Comparison of ENCODE assay signal across 10 cellular contexts in genomic region chr5:135034963-135035677, GRCh38. TPM values are rescaled to one million over a fixed set of nuclear protein-coding genes. Genes with fewer than 3 reads are reported as not detected.
A peak's percentile ranks its signal among the peaks of the same experiment; 100 is the strongest.
DNase-seq lines count a peak whose midpoint lies in the region; ATAC-seq and TF ChIP-seq lines count a peak whose summit lies in the region.
"Had no signal": no experiment of that assay in that cellular context is flagged by ENCODE, and none has a peak within 500 bp of the region (broad histone marks: within the 10 kb centered on the region; RNA-seq: fewer than 3 reads in every experiment).

No MANE protein-coding gene starts in this region.

- CTCF ChIA-PET in activated naive CD4-positive, alpha-beta T cell treated with anti-CD3 and anti-CD28 coated beads, Interleukin-2, amount 10 ng/mL, durations not matched to agents 7 days and 5 days (lab: Charles Lee): interaction anchor here (1.1 kb wide), 1 partner anchor 155 kb away, joined by 3 read pairs; no protein-coding TSS in a partner anchor

- ATAC-seq in T-helper 17 cell (no peak), GM21737 (IDR thresholded peaks at IDR 0.05; ENCODE audit: unreplicated experiment) (no peak)

- peaks cover 33% of the 10 kb centered on the region for H3K4me1 Mint-ChIP-seq in activated naive CD4-positive, alpha-beta T cell treated with anti-CD3 and anti-CD28 coated beads, Interleukin-2, amount 10 ng/mL, durations not matched to agents 7 days and 5 days
- peaks cover 25% of the 10 kb centered on the region for H3K4me1 Mint-ChIP-seq in T-helper 17 cell

- H3K9me3 ChIP-seq in T-helper 17 cell (ENCODE audit: control insufficient read depth, low read length, poor library complexity, severe bottlenecking): no peaks in the 10 kb centered on the region
- H3K9me3 ChIP-seq in vagina: no peaks in the 10 kb centered on the region

- DNase-seq in activated naive CD4-positive, alpha-beta T cell treated with anti-CD3 and anti-CD28 coated beads, Interleukin-2, amount 10 ng/mL, durations not matched to agents 7 days and 5 days: no peak
- no peak for DNase-seq in activated naive CD4-positive, alpha-beta T cell treated with Interleukin-2 at 50 U/mL for 16 hours
- no peak for DNase-seq in T-helper 17 cell
- peak; percentile 62 for DNase-seq in islet precursor cell
- no peak for DNase-seq in vagina (ENCODE audit: extremely low spot score in 2 of 2)
- no peak for DNase-seq in ACHN
- no peak for DNase-seq in NCI-H1092 (lab: John Stamatoyannopoulos, UW)
- DNase-seq: central memory CD4-positive, alpha-beta T cell; NCI-H2081 treated with DMSO at 0.1 percent for 48 hours had no signal

- peak overlapping the region; percentile 43 to 57 for H3K4me3 ChIP-seq in vagina

- intact Hi-C loops in vagina (cut with DNase I): no loop called here

- peaks cover 93% of the 10 kb centered on the region for H3K27me3 Mint-ChIP-seq in activated naive CD4-positive, alpha-beta T cell treated with anti-CD3 and anti-CD28 coated beads, Interleukin-2, amount 10 ng/mL, durations not matched to agents 7 days and 5 days
- peaks cover 74% of the 10 kb centered on the region for H3K27me3 Mint-ChIP-seq in T-helper 17 cell

- in situ Hi-C loops in ACHN (cut with HindIII; ENCODE audit: low pct_ligation_motif_present, low pct_unique_long_range_greater_than_20kb, low sequenced_read_pairs): no loop called here

- H3K36me3 Mint-ChIP-seq in activated naive CD4-positive, alpha-beta T cell treated with anti-CD3 and anti-CD28 coated beads, Interleukin-2, amount 10 ng/mL, durations not matched to agents 7 days and 5 days: peaks cover 4% of the 10 kb centered on the region
- peaks cover 6% of the 10 kb centered on the region for H3K36me3 Mint-ChIP-seq in T-helper 17 cell (ENCODE audit: low read depth)

- no peak for TF ChIP-seq POLR2A in vagina (IDR thresholded peaks at IDR 0.05)

- H3K36me3 ChIP-seq in vagina: no peaks in the 10 kb centered on the region

- TF ChIP-seq CTCF in vagina (IDR thresholded peaks at IDR 0.05): no peak

- H3K9me3 Mint-ChIP-seq in activated naive CD4-positive, alpha-beta T cell treated with anti-CD3 and anti-CD28 coated beads, Interleukin-2, amount 10 ng/mL, durations not matched to agents 7 days and 5 days: no peaks in the 10 kb centered on the region

- peak overlapping the region; percentile 77 for H3K4me3 Mint-ChIP-seq in activated naive CD4-positive, alpha-beta T cell treated with anti-CD3 and anti-CD28 coated beads, Interleukin-2, amount 10 ng/mL, durations not matched to agents 7 days and 5 days
- H3K4me3 Mint-ChIP-seq in T-helper 17 cell: peak overlapping the region; percentile 88

- H3K27ac ChIP-seq in vagina: peak overlapping the region; percentile 95

- peaks cover 61% of the 10 kb centered on the region for H3K4me1 ChIP-seq in vagina

- peak overlapping the region; percentile 3 for H3K27ac Mint-ChIP-seq in activated naive CD4-positive, alpha-beta T cell treated with anti-CD3 and anti-CD28 coated beads, Interleukin-2, amount 10 ng/mL, durations not matched to agents 7 days and 5 days
- no peak overlapping the region for H3K27ac Mint-ChIP-seq in T-helper 17 cell

- peaks cover 20% of the 10 kb centered on the region for H3K27me3 ChIP-seq in vagina

RNA-seq across cellular contexts. Expression of gene PITX1, which starts 1.1 kb away (rescaled TPM):
- total RNA-seq in T-helper 17 cell: not detected
- 141 TPM for total RNA-seq in vagina

Comparison
In these comparisons a context has a peak if more than half of its experiments do, and no peak if none do; other contexts are left out.
1. RNA of gene PITX1, which starts 1.1 kb away (total RNA-seq): 141 TPM in vagina (single experiment); not detected in T-helper 17 cell; every median in the first group is over 100 times any median in the second.